27 cellular contexts compared by ENCODE assay signal in genomic region chr2:202017940-202018339, GRCh38. TPM values are rescaled to one million over a fixed set of nuclear protein-coding genes. Genes with fewer than 3 reads are reported as not detected.
"Had no signal": no experiment of that assay in that cellular context is flagged by ENCODE, and none has a peak within 500 bp of the region (broad histone marks: within the 10 kb centered on the region; RNA-seq: fewer than 3 reads in every experiment).

No MANE protein-coding gene starts in this region.

- H3K27ac ChIP-seq: brain microvascular endothelial cell, parathyroid adenoma, thyroid gland had no signal

- H3K27ac Mint-ChIP-seq: activated CD4-positive, alpha-beta T cell treated with anti-CD3 and anti-CD28 coated beads for 36 hours; mesothelial cell of epicardium; natural killer cell treated with Interleukin-12 subunit alpha and Interleukin-12 subunit beta and Interleukin-15 and Interleukin-18, amount 100 ng/mL, for 72 hours; T-helper 2 cell treated with Interferon-gamma antibody and Interleukin-4, amounts not matched to agents 5 μg/mL and 100 μg/mL, for 36 hours had no signal

- H3K4me1 ChIP-seq: parathyroid adenoma had no signal

- H3K9ac ChIP-seq: parathyroid adenoma had no signal

- H2AFZ ChIP-seq: parathyroid adenoma had no signal

- H3K36me3 Mint-ChIP-seq: mesothelial cell of epicardium; natural killer cell treated with Interleukin-12 subunit alpha and Interleukin-12 subunit beta and Interleukin-15 and Interleukin-18, amount 100 ng/mL, for 72 hours had no signal

- H3K36me3 ChIP-seq: brain microvascular endothelial cell, thyroid gland had no signal

- H3K27me3 ChIP-seq: brain microvascular endothelial cell, thyroid gland had no signal

- H3K4me3 Mint-ChIP-seq: activated CD4-positive, alpha-beta T cell treated with anti-CD3 and anti-CD28 coated beads for 36 hours; central memory CD8-positive, alpha-beta T cell; mesothelial cell of epicardium; natural killer cell treated with Interleukin-12 subunit alpha and Interleukin-12 subunit beta and Interleukin-15 and Interleukin-18, amount 100 ng/mL, for 72 hours; T-helper 2 cell treated with Interferon-gamma antibody and Interleukin-4, amounts not matched to agents 5 μg/mL and 100 μg/mL, for 36 hours had no signal

- H3K9me3 Mint-ChIP-seq: central memory CD8-positive, alpha-beta T cell; mesothelial cell of epicardium; natural killer cell treated with Interleukin-12 subunit alpha and Interleukin-12 subunit beta and Interleukin-15 and Interleukin-18, amount 100 ng/mL, for 72 hours; T-helper 2 cell treated with Interferon-gamma antibody and Interleukin-4, amounts not matched to agents 5 μg/mL and 100 μg/mL, for 36 hours had no signal

- H3K4me1 Mint-ChIP-seq: activated CD4-positive, alpha-beta T cell treated with anti-CD3 and anti-CD28 coated beads for 36 hours; central memory CD8-positive, alpha-beta T cell had no signal

- H3K9me3 ChIP-seq: thyroid gland had no signal

- H3K4me3 ChIP-seq: lung, thyroid gland had no signal

- FAIRE-seq: endometrium, islet of Langerhans, TTC549 had no signal

- DNase-seq: activated CD4-positive, alpha-beta T cell treated with anti-CD3 and anti-CD28 coated beads for 36 hours; activated CD4-positive, alpha-beta T cell treated with anti-CD3 and anti-CD28 coated beads, Interleukin-2, amount 50 U/mL, for 48 hours; activated naive CD4-positive, alpha-beta T cell; aorta; brain microvascular endothelial cell; cortex of kidney; hippocampal formation; left colon; retina; stimulated activated CD4-positive, alpha-beta T cell treated with anti-CD3 and anti-CD28 coated beads, Interleukin-12 subunit alpha, Interleukin-12 subunit beta, amount 100 ng/mL, for 4 hours; stimulated activated CD4-positive, alpha-beta T cell treated with anti-CD3 and anti-CD28 coated beads, Interleukin-1b, Interleukin-23, amount 100 ng/mL, for 48 hours; stimulated activated CD8-positive, alpha-beta memory T cell treated with anti-CD3 and anti-CD28 coated beads, Interleukin-4, amount 100 ng/mL, for 48 hours; stimulated activated naive CD4-positive, alpha-beta T cell; thyroid gland had no signal

RNA-seq across cellular contexts. Expression of gene KIAA2012, which starts 55.1 kb away (rescaled TPM):
- total RNA-seq: activated CD4-positive, alpha-beta T cell treated with anti-CD3 and anti-CD28 coated beads for 36 hours; aorta; glomerular endothelial cell; natural killer cell treated with Interleukin-12 subunit alpha and Interleukin-12 subunit beta and Interleukin-15 and Interleukin-18, amount 100 ng/mL, for 72 hours; subcutaneous adipose tissue; thyroid gland; ureter had no signal
- polyA plus RNA-seq: aorta, esophagus had no signal
